ENCODE assay signal across 2 cellular contexts in the genomic region with DNA sequence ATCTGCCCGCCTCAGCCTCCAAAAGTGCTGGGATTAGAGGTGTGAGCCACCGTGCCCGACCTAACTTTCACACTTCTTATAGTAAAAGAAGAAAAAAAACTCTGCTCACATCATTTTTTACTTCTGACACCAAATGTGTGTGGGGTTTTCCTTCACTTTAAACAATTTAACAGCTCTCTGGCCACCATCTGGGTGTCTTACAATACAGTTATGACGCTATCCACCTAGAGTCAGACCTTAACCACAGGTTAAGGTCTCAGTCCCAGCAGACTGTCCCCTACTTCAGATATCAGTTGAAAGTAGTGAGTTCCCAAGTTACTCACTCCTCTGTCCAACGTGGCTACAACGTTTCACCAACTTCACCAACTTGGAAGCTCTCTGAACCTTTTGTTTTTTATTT.
TF ChIP-seq lines count a peak whose summit lies in the region.

No MANE protein-coding gene starts in this region.

TF ChIP-seq in GM12878, 131 proteins besides CTCF, POLR2A, EP300 and RAD21:
- TF ChIP-seq, protein P1, sequence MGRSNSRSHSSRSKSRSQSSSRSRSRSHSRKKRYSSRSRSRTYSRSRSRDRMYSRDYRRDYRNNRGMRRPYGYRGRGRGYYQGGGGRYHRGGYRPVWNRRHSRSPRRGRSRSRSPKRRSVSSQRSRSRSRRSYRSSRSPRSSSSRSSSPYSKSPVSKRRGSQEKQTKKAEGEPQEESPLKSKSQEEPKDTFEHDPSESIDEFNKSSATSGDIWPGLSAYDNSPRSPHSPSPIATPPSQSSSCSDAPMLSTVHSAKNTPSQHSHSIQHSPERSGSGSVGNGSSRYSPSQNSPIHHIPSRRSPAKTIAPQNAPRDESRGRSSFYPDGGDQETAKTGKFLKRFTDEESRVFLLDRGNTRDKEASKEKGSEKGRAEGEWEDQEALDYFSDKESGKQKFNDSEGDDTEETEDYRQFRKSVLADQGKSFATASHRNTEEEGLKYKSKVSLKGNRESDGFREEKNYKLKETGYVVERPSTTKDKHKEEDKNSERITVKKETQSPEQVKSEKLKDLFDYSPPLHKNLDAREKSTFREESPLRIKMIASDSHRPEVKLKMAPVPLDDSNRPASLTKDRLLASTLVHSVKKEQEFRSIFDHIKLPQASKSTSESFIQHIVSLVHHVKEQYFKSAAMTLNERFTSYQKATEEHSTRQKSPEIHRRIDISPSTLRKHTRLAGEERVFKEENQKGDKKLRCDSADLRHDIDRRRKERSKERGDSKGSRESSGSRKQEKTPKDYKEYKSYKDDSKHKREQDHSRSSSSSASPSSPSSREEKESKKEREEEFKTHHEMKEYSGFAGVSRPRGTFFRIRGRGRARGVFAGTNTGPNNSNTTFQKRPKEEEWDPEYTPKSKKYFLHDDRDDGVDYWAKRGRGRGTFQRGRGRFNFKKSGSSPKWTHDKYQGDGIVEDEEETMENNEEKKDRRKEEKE (IDR thresholded peaks at IDR 0.05), result no peak
- 0 out of 2 replicates have a peak, but pooled peaks have one; percentile 14 for TF ChIP-seq RUNX3 (IDR thresholded peaks at IDR 0.05; ENCODE audit: low read length)

TF ChIP-seq in K562, 482 proteins besides CTCF, POLR2A, EP300 and RAD21:
- TF ChIP-seq SMAD2 (IDR thresholded peaks at IDR 0.05; ENCODE audit: low read depth, low read length), result no peak
- no peak for TF ChIP-seq FOXK1 (CRISPR knock-in tag; IDR thresholded peaks at IDR 0.05; ENCODE audit: borderline replicate concordance)
- TF ChIP-seq, protein P2, sequence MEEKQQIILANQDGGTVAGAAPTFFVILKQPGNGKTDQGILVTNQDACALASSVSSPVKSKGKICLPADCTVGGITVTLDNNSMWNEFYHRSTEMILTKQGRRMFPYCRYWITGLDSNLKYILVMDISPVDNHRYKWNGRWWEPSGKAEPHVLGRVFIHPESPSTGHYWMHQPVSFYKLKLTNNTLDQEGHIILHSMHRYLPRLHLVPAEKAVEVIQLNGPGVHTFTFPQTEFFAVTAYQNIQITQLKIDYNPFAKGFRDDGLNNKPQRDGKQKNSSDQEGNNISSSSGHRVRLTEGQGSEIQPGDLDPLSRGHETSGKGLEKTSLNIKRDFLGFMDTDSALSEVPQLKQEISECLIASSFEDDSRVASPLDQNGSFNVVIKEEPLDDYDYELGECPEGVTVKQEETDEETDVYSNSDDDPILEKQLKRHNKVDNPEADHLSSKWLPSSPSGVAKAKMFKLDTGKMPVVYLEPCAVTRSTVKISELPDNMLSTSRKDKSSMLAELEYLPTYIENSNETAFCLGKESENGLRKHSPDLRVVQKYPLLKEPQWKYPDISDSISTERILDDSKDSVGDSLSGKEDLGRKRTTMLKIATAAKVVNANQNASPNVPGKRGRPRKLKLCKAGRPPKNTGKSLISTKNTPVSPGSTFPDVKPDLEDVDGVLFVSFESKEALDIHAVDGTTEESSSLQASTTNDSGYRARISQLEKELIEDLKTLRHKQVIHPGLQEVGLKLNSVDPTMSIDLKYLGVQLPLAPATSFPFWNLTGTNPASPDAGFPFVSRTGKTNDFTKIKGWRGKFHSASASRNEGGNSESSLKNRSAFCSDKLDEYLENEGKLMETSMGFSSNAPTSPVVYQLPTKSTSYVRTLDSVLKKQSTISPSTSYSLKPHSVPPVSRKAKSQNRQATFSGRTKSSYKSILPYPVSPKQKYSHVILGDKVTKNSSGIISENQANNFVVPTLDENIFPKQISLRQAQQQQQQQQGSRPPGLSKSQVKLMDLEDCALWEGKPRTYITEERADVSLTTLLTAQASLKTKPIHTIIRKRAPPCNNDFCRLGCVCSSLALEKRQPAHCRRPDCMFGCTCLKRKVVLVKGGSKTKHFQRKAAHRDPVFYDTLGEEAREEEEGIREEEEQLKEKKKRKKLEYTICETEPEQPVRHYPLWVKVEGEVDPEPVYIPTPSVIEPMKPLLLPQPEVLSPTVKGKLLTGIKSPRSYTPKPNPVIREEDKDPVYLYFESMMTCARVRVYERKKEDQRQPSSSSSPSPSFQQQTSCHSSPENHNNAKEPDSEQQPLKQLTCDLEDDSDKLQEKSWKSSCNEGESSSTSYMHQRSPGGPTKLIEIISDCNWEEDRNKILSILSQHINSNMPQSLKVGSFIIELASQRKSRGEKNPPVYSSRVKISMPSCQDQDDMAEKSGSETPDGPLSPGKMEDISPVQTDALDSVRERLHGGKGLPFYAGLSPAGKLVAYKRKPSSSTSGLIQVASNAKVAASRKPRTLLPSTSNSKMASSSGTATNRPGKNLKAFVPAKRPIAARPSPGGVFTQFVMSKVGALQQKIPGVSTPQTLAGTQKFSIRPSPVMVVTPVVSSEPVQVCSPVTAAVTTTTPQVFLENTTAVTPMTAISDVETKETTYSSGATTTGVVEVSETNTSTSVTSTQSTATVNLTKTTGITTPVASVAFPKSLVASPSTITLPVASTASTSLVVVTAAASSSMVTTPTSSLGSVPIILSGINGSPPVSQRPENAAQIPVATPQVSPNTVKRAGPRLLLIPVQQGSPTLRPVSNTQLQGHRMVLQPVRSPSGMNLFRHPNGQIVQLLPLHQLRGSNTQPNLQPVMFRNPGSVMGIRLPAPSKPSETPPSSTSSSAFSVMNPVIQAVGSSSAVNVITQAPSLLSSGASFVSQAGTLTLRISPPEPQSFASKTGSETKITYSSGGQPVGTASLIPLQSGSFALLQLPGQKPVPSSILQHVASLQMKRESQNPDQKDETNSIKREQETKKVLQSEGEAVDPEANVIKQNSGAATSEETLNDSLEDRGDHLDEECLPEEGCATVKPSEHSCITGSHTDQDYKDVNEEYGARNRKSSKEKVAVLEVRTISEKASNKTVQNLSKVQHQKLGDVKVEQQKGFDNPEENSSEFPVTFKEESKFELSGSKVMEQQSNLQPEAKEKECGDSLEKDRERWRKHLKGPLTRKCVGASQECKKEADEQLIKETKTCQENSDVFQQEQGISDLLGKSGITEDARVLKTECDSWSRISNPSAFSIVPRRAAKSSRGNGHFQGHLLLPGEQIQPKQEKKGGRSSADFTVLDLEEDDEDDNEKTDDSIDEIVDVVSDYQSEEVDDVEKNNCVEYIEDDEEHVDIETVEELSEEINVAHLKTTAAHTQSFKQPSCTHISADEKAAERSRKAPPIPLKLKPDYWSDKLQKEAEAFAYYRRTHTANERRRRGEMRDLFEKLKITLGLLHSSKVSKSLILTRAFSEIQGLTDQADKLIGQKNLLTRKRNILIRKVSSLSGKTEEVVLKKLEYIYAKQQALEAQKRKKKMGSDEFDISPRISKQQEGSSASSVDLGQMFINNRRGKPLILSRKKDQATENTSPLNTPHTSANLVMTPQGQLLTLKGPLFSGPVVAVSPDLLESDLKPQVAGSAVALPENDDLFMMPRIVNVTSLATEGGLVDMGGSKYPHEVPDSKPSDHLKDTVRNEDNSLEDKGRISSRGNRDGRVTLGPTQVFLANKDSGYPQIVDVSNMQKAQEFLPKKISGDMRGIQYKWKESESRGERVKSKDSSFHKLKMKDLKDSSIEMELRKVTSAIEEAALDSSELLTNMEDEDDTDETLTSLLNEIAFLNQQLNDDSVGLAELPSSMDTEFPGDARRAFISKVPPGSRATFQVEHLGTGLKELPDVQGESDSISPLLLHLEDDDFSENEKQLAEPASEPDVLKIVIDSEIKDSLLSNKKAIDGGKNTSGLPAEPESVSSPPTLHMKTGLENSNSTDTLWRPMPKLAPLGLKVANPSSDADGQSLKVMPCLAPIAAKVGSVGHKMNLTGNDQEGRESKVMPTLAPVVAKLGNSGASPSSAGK (IDR thresholded peaks at IDR 0.05), result no peak
- no peak for TF ChIP-seq NR3C1 (CRISPR knock-in tag; IDR thresholded peaks at IDR 0.05)
- TF ChIP-seq, protein P3, sequence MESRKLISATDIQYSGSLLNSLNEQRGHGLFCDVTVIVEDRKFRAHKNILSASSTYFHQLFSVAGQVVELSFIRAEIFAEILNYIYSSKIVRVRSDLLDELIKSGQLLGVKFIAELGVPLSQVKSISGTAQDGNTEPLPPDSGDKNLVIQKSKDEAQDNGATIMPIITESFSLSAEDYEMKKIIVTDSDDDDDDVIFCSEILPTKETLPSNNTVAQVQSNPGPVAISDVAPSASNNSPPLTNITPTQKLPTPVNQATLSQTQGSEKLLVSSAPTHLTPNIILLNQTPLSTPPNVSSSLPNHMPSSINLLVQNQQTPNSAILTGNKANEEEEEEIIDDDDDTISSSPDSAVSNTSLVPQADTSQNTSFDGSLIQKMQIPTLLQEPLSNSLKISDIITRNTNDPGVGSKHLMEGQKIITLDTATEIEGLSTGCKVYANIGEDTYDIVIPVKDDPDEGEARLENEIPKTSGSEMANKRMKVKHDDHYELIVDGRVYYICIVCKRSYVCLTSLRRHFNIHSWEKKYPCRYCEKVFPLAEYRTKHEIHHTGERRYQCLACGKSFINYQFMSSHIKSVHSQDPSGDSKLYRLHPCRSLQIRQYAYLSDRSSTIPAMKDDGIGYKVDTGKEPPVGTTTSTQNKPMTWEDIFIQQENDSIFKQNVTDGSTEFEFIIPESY (CRISPR knock-in tag; IDR thresholded peaks at IDR 0.05), result no peak
- no peak for TF ChIP-seq KLF1 (tag; IDR thresholded peaks at IDR 0.05)
- TF ChIP-seq THAP7 (CRISPR knock-in tag; IDR thresholded peaks at IDR 0.05), result no peak
- TF ChIP-seq PCBP2 (IDR thresholded peaks at IDR 0.05; ENCODE audit: low read depth, low read length, poor library complexity, severe bottlenecking), result no peak
- TF ChIP-seq NFIX (CRISPR knock-in tag; IDR thresholded peaks at IDR 0.05; ENCODE audit: low read depth), result no peak
- TF ChIP-seq, protein P4, sequence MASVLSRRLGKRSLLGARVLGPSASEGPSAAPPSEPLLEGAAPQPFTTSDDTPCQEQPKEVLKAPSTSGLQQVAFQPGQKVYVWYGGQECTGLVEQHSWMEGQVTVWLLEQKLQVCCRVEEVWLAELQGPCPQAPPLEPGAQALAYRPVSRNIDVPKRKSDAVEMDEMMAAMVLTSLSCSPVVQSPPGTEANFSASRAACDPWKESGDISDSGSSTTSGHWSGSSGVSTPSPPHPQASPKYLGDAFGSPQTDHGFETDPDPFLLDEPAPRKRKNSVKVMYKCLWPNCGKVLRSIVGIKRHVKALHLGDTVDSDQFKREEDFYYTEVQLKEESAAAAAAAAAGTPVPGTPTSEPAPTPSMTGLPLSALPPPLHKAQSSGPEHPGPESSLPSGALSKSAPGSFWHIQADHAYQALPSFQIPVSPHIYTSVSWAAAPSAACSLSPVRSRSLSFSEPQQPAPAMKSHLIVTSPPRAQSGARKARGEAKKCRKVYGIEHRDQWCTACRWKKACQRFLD (CRISPR knock-in tag; IDR thresholded peaks at IDR 0.05), result no peak
- no peak for TF ChIP-seq HDAC8 (tag; IDR thresholded peaks at IDR 0.05)
- TF ChIP-seq NELFE (IDR thresholded peaks at IDR 0.05; ENCODE audit: insufficient read depth, insufficient read length), result no peak
- TF ChIP-seq, protein P5, sequence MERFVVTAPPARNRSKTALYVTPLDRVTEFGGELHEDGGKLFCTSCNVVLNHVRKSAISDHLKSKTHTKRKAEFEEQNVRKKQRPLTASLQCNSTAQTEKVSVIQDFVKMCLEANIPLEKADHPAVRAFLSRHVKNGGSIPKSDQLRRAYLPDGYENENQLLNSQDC (CRISPR knock-in tag; IDR thresholded peaks at IDR 0.05), result no peak
- TF ChIP-seq SOX6 (IDR thresholded peaks at IDR 0.05), result no peak
- TF ChIP-seq UBTF (IDR thresholded peaks at IDR 0.05; ENCODE audit: borderline replicate concordance in 1 of 2, low read depth in 2 of 2, low read length in 2 of 2), result no peak
